1 cellular context compared by ENCODE assay signal in genomic region chr17:72985882-72986720, GRCh38.
A peak's percentile ranks its signal among the peaks of the same experiment; 100 is the strongest.
TF ChIP-seq lines count a peak whose summit lies in the region.

No MANE protein-coding gene starts in this region.

TF ChIP-seq in HepG2, 621 proteins besides CTCF, POLR2A, EP300 and RAD21 (continued from another document and continues in another):
- TF ChIP-seq HBP1 (CRISPR knock-in tag; IDR thresholded peaks at IDR 0.05; ENCODE audit: low read depth) (no peak), MIXL1 (CRISPR knock-in tag; IDR thresholded peaks at IDR 0.05) (0 out of 2 replicates have a peak, but pooled peaks have one; percentile 24), MAZ (IDR thresholded peaks at IDR 0.05; ENCODE audit: borderline replicate concordance, low read depth, low read length) (no peak), MAZ (CRISPR knock-in tag; IDR thresholded peaks at IDR 0.05; ENCODE audit: low read depth) (0 out of 2 replicates have a peak, but pooled peaks have one; percentile 30), ZNF792 (CRISPR knock-in tag; IDR thresholded peaks at IDR 0.05) (0 out of 2 replicates have a peak, but pooled peaks have one; percentile 41), CERS6 (CRISPR knock-in tag; IDR thresholded peaks at IDR 0.05) (no peak), IKZF5 (CRISPR knock-in tag; IDR thresholded peaks at IDR 0.05) (peak; percentile 38; the same call in 1 of the 2 replicates), JUN (CRISPR knock-in tag; IDR thresholded peaks at IDR 0.05) (no peak), CEBPB (IDR thresholded peaks at IDR 0.05; ENCODE audit: borderline replicate concordance, low read depth, low read length) (0 out of 2 replicates have a peak, but pooled peaks have one; percentile 44), ZNF460 (CRISPR knock-in tag; IDR thresholded peaks at IDR 0.05; ENCODE audit: borderline replicate concordance) (no peak), SAP130 (CRISPR knock-in tag; IDR thresholded peaks at IDR 0.05; ENCODE audit: low read depth) (peak; percentile 30; the same call in 1 of the 2 replicates), ZNF724P (CRISPR knock-in tag; IDR thresholded peaks at IDR 0.05; ENCODE audit: borderline replicate concordance) (no peak), PHB2 (IDR thresholded peaks at IDR 0.05; ENCODE audit: partially characterized antibody) (no peak), KLF16 (CRISPR knock-in tag; IDR thresholded peaks at IDR 0.05) (0 out of 4 replicates have a peak, but pooled peaks of 1 of the 2 experiments have one; percentile 28), SIN3B (IDR thresholded peaks at IDR 0.05; ENCODE audit: low read length) (0 out of 2 replicates have a peak, but pooled peaks have one; percentile 38), ZNF18 (CRISPR knock-in tag; IDR thresholded peaks at IDR 0.05; ENCODE audit: insufficient replicate concordance) (no peak), PCBP2 (optimal IDR thresholded peaks at IDR 0.05; ENCODE audit: low read depth, low read length, poor library complexity, severe bottlenecking) (no peak), ELF3 (CRISPR knock-in tag; IDR thresholded peaks at IDR 0.05) (0 out of 2 replicates have a peak, but pooled peaks have one; percentile 17), NFE2 (CRISPR knock-in tag; IDR thresholded peaks at IDR 0.05) (no peak), GMEB1 (CRISPR knock-in tag; IDR thresholded peaks at IDR 0.05; ENCODE audit: borderline replicate concordance) (no peak), XRCC5 (optimal IDR thresholded peaks at IDR 0.05; ENCODE audit: low read length) (peak; percentile 81), ZBTB25 (CRISPR knock-in tag; IDR thresholded peaks at IDR 0.05) (no peak), ETV5 (CRISPR knock-in tag; IDR thresholded peaks at IDR 0.05; ENCODE audit: borderline replicate concordance) (0 out of 2 replicates have a peak, but pooled peaks have one; percentile 10), ZIK1 (CRISPR knock-in tag; IDR thresholded peaks at IDR 0.05; ENCODE audit: borderline replicate concordance, low read depth) (no peak), ZFP90 (CRISPR knock-in tag; IDR thresholded peaks at IDR 0.05; ENCODE audit: borderline replicate concordance) (no peak), ZFP91 (CRISPR knock-in tag; IDR thresholded peaks at IDR 0.05; ENCODE audit: borderline replicate concordance) (0 out of 2 replicates have a peak, but pooled peaks have one; percentile 19), NFIB (CRISPR knock-in tag; IDR thresholded peaks at IDR 0.05; ENCODE audit: borderline replicate concordance) (no peak), KLF11 (CRISPR knock-in tag; IDR thresholded peaks at IDR 0.05) (0 out of 2 replicates have a peak, but pooled peaks have one; percentile 63), ZBTB21 (CRISPR knock-in tag; IDR thresholded peaks at IDR 0.05) (no peak), ZNF567 (CRISPR knock-in tag; IDR thresholded peaks at IDR 0.05; ENCODE audit: borderline replicate concordance) (no peak), POGK (CRISPR knock-in tag; conservative IDR thresholded peaks at IDR 0.05) (0 out of 2 replicates have a peak, but pooled peaks have one; percentile 30), ZNF687 (CRISPR knock-in tag; IDR thresholded peaks at IDR 0.05) (peak; percentile 30; the same call in 1 of the 2 replicates), MYNN (CRISPR knock-in tag; IDR thresholded peaks at IDR 0.05; ENCODE audit: low read depth) (no peak), RBM22 (optimal IDR thresholded peaks at IDR 0.05; ENCODE audit: low read length) (no peak), HMGXB3 (CRISPR knock-in tag; IDR thresholded peaks at IDR 0.05; ENCODE audit: borderline replicate concordance) (peak; percentile 56; the same call in 1 of the 2 replicates), MXI1 (IDR thresholded peaks at IDR 0.05; ENCODE audit: borderline replicate concordance, low read depth, low read length) (0 out of 3 replicates have a peak, but pooled peaks have one; percentile 36)
